In genomic region chr22:29037340-29037932, GRCh38 we compare ENCODE assay signal across 21 cellular contexts. TPM values are rescaled to one million over a fixed set of nuclear protein-coding genes. Genes with fewer than 3 reads are reported as not detected.
A peak's percentile ranks its signal among the peaks of the same experiment; 100 is the strongest.
DNase-seq lines count a peak whose midpoint lies in the region; ATAC-seq lines count a peak whose summit lies in the region.
"Had no signal": no experiment of that assay in that cellular context is flagged by ENCODE, and none has a peak within 500 bp of the region (broad histone marks: within the 10 kb centered on the region; RNA-seq: fewer than 3 reads in every experiment).

No MANE protein-coding gene starts in this region.

- intact Hi-C loops in left colon (cut with DNase I, micrococcal nuclease): loop anchor here (10.0 kb wide), 2 partner anchors 83 to 183 kb away; no protein-coding TSS in a partner anchor

- peak; percentile 72 for ATAC-seq in left colon
- ATAC-seq in GM18502 (IDR thresholded peaks at IDR 0.05; ENCODE audit: poor library complexity, unreplicated experiment): no peak
- ATAC-seq: activated CD8-positive, alpha-beta memory T cell treated with anti-CD3 and anti-CD28 coated beads, Interleukin-2, amount 10 ng/mL, durations not matched to agents 7 days and 5 days; activated naive CD4-positive, alpha-beta T cell treated with anti-CD3 and anti-CD28 coated beads, Interleukin-2, amount 50 U/mL, for 72 hours; esophagus mucosa; left cardiac atrium had no signal

- peak; percentile 82 for DNase-seq in NCI-H2107 treated with DMSO at 0.1 percent for 48 hours (lab: John Stamatoyannopoulos, UW; ENCODE audit: unreplicated experiment)
- DNase-seq in NCI-H2107 (lab: John Stamatoyannopoulos, UW): no peak
- DNase-seq in NCI-H345 (lab: John Stamatoyannopoulos, UW): peak; percentile 4
- DNase-seq in left colon: no peak
- DNase-seq in T-helper 2 cell: no peak
- no peak for DNase-seq in SHP77 treated with DMSO at 0.1 percent for 48 hours (lab: John Stamatoyannopoulos, UW)
- no peak for DNase-seq in retina
- DNase-seq: activated CD4-positive, alpha-beta T cell treated with anti-CD3 and anti-CD28 coated beads for 48 hours; activated CD8-positive, alpha-beta memory T cell treated with anti-CD3 and anti-CD28 coated beads, Interleukin-2, amount 10 ng/mL, durations not matched to agents 7 days and 5 days; effector memory CD4-positive, alpha-beta T cell; GF-D8; left cardiac atrium; MG63; NCI-H1694 treated with DMSO at 0.1 percent for 48 hours; Right ventricle myocardium superior had no signal

RNA-seq across cellular contexts. Expression of gene C22orf31, which starts 24.2 kb away (rescaled TPM):
- total RNA-seq in left colon: not detected
- total RNA-seq: activated CD8-positive, alpha-beta memory T cell treated with anti-CD3 and anti-CD28 coated beads, Interleukin-2, amount 10 ng/mL, durations not matched to agents 7 days and 5 days; activated naive CD4-positive, alpha-beta T cell treated with anti-CD3 and anti-CD28 coated beads, Interleukin-2, amount 50 U/mL, for 72 hours; ascending aorta; cerebellum; esophagus mucosa; left cardiac atrium; OCI-LY7; Right ventricle myocardium superior had no signal

RNA-seq across cellular contexts. Expression of gene KREMEN1, which starts 35.4 kb away (rescaled TPM):
- total RNA-seq in left colon: 10 to 100 TPM; 24.0 to 38.7 TPM
- total RNA-seq: OCI-LY7 had no signal

Comparison
In these comparisons a context has a peak if more than half of its experiments do, and no peak if none do; other contexts are left out.
1. DNase-seq: peak in NCI-H2107 treated with DMSO at 0.1 percent for 48 hours (single experiment) and NCI-H345 (single experiment); none in NCI-H2107 (single experiment), left colon (0 of 2), T-helper 2 cell (0 of 5), SHP77 treated with DMSO at 0.1 percent for 48 hours (single experiment) and retina (single experiment).